In genomic region chr11:30914143-30914762, GRCh38 we compare ENCODE assay signal across 8 cellular contexts.
DNase-seq lines count a peak whose midpoint lies in the region; ATAC-seq and TF ChIP-seq lines count a peak whose summit lies in the region.

No MANE protein-coding gene starts in this region.

- DNase-seq in AG20443 (ENCODE audit: low spot score) (peak; percentile 84), NCI-H1105 treated with DMSO at 0.1 percent for 48 hours (lab: John Stamatoyannopoulos, UW) (peak; percentile 44), ascending aorta (ENCODE audit: low spot score in 2 of 2) (peak in 1 of 2 donors; percentile 68), hepatocyte (ENCODE audit: low spot score) (peak; percentile 85), NK-92 (lab: John Stamatoyannopoulos, UW; ENCODE audit: unreplicated experiment) (no peak)
- peak; percentile 28 for DNase-seq in stimulated activated CD8-positive, alpha-beta memory T cell treated with anti-CD3 and anti-CD28 coated beads, Interleukin-4, amount 100 ng/mL, for 48 hours
- no peak for DNase-seq in effector CD4-positive, alpha-beta T cell

- ATAC-seq in GM18907 (IDR thresholded peaks at IDR 0.05; ENCODE audit: unreplicated experiment): peak; percentile 71

- H2AFZ ChIP-seq in hepatocyte: peak overlapping the region; percentile 36

- H3K9me3 ChIP-seq in ascending aorta: no peaks in the 10 kb centered on the region
- H3K9me3 ChIP-seq in hepatocyte (ENCODE audit: low read depth): no peaks in the 10 kb centered on the region

- no peaks in the 10 kb centered on the region for H4K20me1 ChIP-seq in hepatocyte (ENCODE audit: insufficient read depth, poor library complexity, severe bottlenecking)

- no peak overlapping the region for H3K27ac ChIP-seq in ascending aorta
- no peak overlapping the region for H3K27ac ChIP-seq in hepatocyte

- TF ChIP-seq CTCF in ascending aorta (IDR thresholded peaks at IDR 0.05): peak in 2 of 3 experiments; percentile 62 to 77
- peak; percentile 76 for TF ChIP-seq CTCF in hepatocyte (IDR thresholded peaks at IDR 0.05; ENCODE audit: poor library complexity)

- H3K4me3 ChIP-seq in ascending aorta: no peak overlapping the region
- H3K4me3 ChIP-seq in hepatocyte: no peak overlapping the region

- no peaks in the 10 kb centered on the region for H3K4me1 ChIP-seq in ascending aorta
- no peaks in the 10 kb centered on the region for H3K4me1 ChIP-seq in hepatocyte (ENCODE audit: insufficient read depth)

- peak overlapping the region; percentile 61 for H3K4me2 ChIP-seq in hepatocyte

- H3K36me3 ChIP-seq in ascending aorta (no peaks in the 10 kb centered on the region), hepatocyte (replicated peaks; ENCODE audit: insufficient read depth, low read depth) (no peaks in the 10 kb centered on the region)

- no peaks in the 10 kb centered on the region for H3K9me2 ChIP-seq in hepatocyte (replicated peaks; ENCODE audit: insufficient read depth)

- no peaks in the 10 kb centered on the region for H3K27me3 ChIP-seq in ascending aorta
- peaks cover 3% of the 10 kb centered on the region for H3K27me3 ChIP-seq in hepatocyte

- no peaks in the 10 kb centered on the region for H3K79me2 ChIP-seq in hepatocyte

- intact Hi-C loops in ascending aorta (cut with DNase I): no loop called here

- WGBS in hepatocyte (ENCODE audit: low lambda C conversion rate, missing lambda C conversion rate): 23% methylated on average over 8 of the region's 8 CpGs

Comparison
In these comparisons a context has a peak if more than half of its experiments do, and no peak if none do; other contexts are left out.
1. DNase-seq: peak in AG20443 (single experiment), NCI-H1105 treated with DMSO at 0.1 percent for 48 hours (single experiment), hepatocyte (single experiment) and stimulated activated CD8-positive, alpha-beta memory T cell treated with anti-CD3 and anti-CD28 coated beads, Interleukin-4, amount 100 ng/mL, for 48 hours (single experiment); none in NK-92 (single experiment) and effector CD4-positive, alpha-beta T cell (single experiment).